In genomic region chr2:151261977-151262291, GRCh38 we compare ENCODE assay signal across 8 cellular contexts. TPM values are rescaled to one million over a fixed set of nuclear protein-coding genes. Genes with fewer than 3 reads are reported as not detected.
DNase-seq lines count a peak whose midpoint lies in the region; ATAC-seq and TF ChIP-seq lines count a peak whose summit lies in the region.

No MANE protein-coding gene starts in this region.

- H3K4me3 ChIP-seq in GM12865 (ENCODE audit: low read depth, low read length) (peak overlapping the region; percentile 85), SJCRH30 (peak overlapping the region; percentile 67), fibroblast of pulmonary artery (replicated peaks; ENCODE audit: low read depth, low read length) (peak overlapping the region; percentile 68), sigmoid colon (peak overlapping the region; percentile 82 to 96 (median 90))

- no peak for TF ChIP-seq POLR2A in sigmoid colon (IDR thresholded peaks at IDR 0.05)

- intact Hi-C loops in sigmoid colon (cut with DNase I): loop anchor here (5.0 kb wide), 1 partner anchor 150 kb away; no protein-coding TSS in a partner anchor

- H3K36me3 ChIP-seq in SJCRH30: no peaks in the 10 kb centered on the region
- no peaks in the 10 kb centered on the region for H3K36me3 ChIP-seq in sigmoid colon

- no peak for ATAC-seq in GM21526 (IDR thresholded peaks at IDR 0.05; ENCODE audit: low FRiP score, unreplicated experiment)

- TF ChIP-seq EP300 in sigmoid colon (IDR thresholded peaks at IDR 0.05): no peak

- H3K9me3 ChIP-seq in SJCRH30 (replicated peaks): no peaks in the 10 kb centered on the region
- no peaks in the 10 kb centered on the region for H3K9me3 ChIP-seq in sigmoid colon

- TF ChIP-seq CTCF in GM12865 (IDR thresholded peaks at IDR 0.05; ENCODE audit: insufficient read depth, low read depth, low read length, missing control alignments): no peak
- no peak for TF ChIP-seq CTCF in fibroblast of pulmonary artery (IDR thresholded peaks at IDR 0.05; ENCODE audit: low read length, missing control alignments)
- TF ChIP-seq CTCF in sigmoid colon (IDR thresholded peaks at IDR 0.05): no peak

- H3K27ac ChIP-seq in SJCRH30: peak overlapping the region; percentile 80
- H3K27ac ChIP-seq in sigmoid colon: peak overlapping the region; percentile 93 to 99 (median 97)

- peaks cover 10% of the 10 kb centered on the region for H3K4me1 ChIP-seq in SJCRH30
- H3K4me1 ChIP-seq in sigmoid colon: peaks cover 0 to 25% (median 10%) of the 10 kb centered on the region in 4 donors

- WGBS in sigmoid colon, 2 donors: 3 to 4% methylated on average over 9 of the region's 9 CpGs

- no peak for DNase-seq in GM12865 (ENCODE audit: low read depth)
- no peak for DNase-seq in SJCRH30
- no peak for DNase-seq in fibroblast of pulmonary artery (ENCODE audit: low read depth)
- DNase-seq in sigmoid colon: no peak
- no peak for DNase-seq in iPS-NIHi7 (ENCODE audit: extremely low spot score)
- DNase-seq in activated gamma-delta T cell (lab: John Stamatoyannopoulos, UW): no peak
- no peak for DNase-seq in UCSD-AML1 (lab: John Stamatoyannopoulos, UW; ENCODE audit: unreplicated experiment)

- H3K27me3 ChIP-seq in SJCRH30: no peaks in the 10 kb centered on the region
- H3K27me3 ChIP-seq in sigmoid colon: no peaks in the 10 kb centered on the region

RNA-seq across cellular contexts. Expression of gene RBM43, which starts 0.3 kb away (rescaled TPM):
- total RNA-seq in SJCRH30 (2014; rRNA removed; shearing (Covaris generic)): 1.2 and 1.3 TPM in 2 replicates
- total RNA-seq in sigmoid colon: 10 to 100 TPM in 2 of 4 donors, 1 to 10 TPM in 2; 8.6 to 16.9 (median 10.4) TPM
- 1 to 10 TPM; 1.8 to 4.0 (median 3.6) TPM for polyA plus RNA-seq in sigmoid colon

RNA-seq across cellular contexts. Expression of gene NMI, which starts 27.5 kb away (rescaled TPM):
- 0.06 TPM in 1 of 2 replicates, not detected in the other for total RNA-seq in SJCRH30 (2014; rRNA removed; shearing (Covaris generic))
- total RNA-seq in sigmoid colon: 10 to 100 TPM; 11.5 to 19.9 (median 16.4) TPM
- 10 to 100 TPM; 21.0 to 30.0 (median 28.7) TPM for polyA plus RNA-seq in sigmoid colon

Comparison
In these comparisons a context has a peak if more than half of its experiments do, and no peak if none do; other contexts are left out.
1. RNA of gene NMI, which starts 27.5 kb away (total RNA-seq): 11.5 to 19.9 TPM in sigmoid colon; 0.06 TPM in SJCRH30; every median in the first group is over 10 times any median in the second.
2. Peak in every context shown above with its lines, with median percentiles within 50 percentile points of each other: H3K4me3 ChIP-seq.